31 cellular contexts compared by ENCODE assay signal in genomic region chr11:117944554-117944953, GRCh38. TPM values are rescaled to one million over a fixed set of nuclear protein-coding genes. Genes with fewer than 3 reads are reported as not detected.
DNase-seq lines count a peak whose midpoint lies in the region; ATAC-seq, FAIRE-seq and TF ChIP-seq lines count a peak whose summit lies in the region.
"Had no signal": no experiment of that assay in that cellular context is flagged by ENCODE, and none has a peak within 500 bp of the region (broad histone marks: within the 10 kb centered on the region; RNA-seq: fewer than 3 reads in every experiment).

No MANE protein-coding gene starts in this region.

- CTCF ChIA-PET in GM12878 (lab: Yijun Ruan, JAX) = interaction anchor here (1.2 to 13.1 kb wide), 16 partner anchors 8 to 142 kb away, joined by 3 to 503 read pairs (median 54); partner anchors contain the start of genes FXYD2, IL10RA and TMPRSS13
- CTCF ChIA-PET in CD8-positive, alpha-beta T cell (lab: Charles Lee) = interaction anchor here (4.1 to 14.6 kb wide), 7 partner anchors 8 to 137 kb away, joined by 35 to 403 read pairs (median 217); partner anchors contain the start of genes FXYD2, IL10RA and TMPRSS13

- H3K9me3 Mint-ChIP-seq in stimulated activated memory B cell treated with anti-CD40 and anti-IgM and Interleukin-4, amounts not matched to agents 10 μg/mL and 1 μg/mL and 100 μg/mL, for 72 hours = no peaks in the 10 kb centered on the region
- peaks cover 4% of the 10 kb centered on the region for H3K9me3 Mint-ChIP-seq in CD8-positive, alpha-beta T cell
- H3K9me3 Mint-ChIP-seq: IgD-negative memory B cell had no signal

- no peak for TF ChIP-seq EP300 in GM12878 (IDR thresholded peaks at IDR 0.05; ENCODE audit: borderline replicate concordance in 1 of 2, control insufficient read depth in 1 of 2, low read depth in 2 of 2, low read length in 2 of 2)

- H3K4me3 Mint-ChIP-seq in stimulated activated memory B cell treated with anti-CD40 and anti-IgM and Interleukin-4, amounts not matched to agents 10 μg/mL and 1 μg/mL and 100 μg/mL, for 72 hours = peak overlapping the region; percentile 3
- no peak overlapping the region for H3K4me3 Mint-ChIP-seq in CD8-positive, alpha-beta T cell
- H3K4me3 Mint-ChIP-seq: IgD-negative memory B cell had no signal

- peaks cover 5% of the 10 kb centered on the region for H3K36me3 Mint-ChIP-seq in stimulated activated memory B cell treated with anti-CD40 and anti-IgM and Interleukin-4, amounts not matched to agents 10 μg/mL and 1 μg/mL and 100 μg/mL, for 72 hours
- H3K36me3 Mint-ChIP-seq in CD8-positive, alpha-beta T cell = no peaks in the 10 kb centered on the region
- H3K36me3 Mint-ChIP-seq: IgD-negative memory B cell had no signal

- peak overlapping the region; percentile 56 for H3K27ac Mint-ChIP-seq in stimulated activated memory B cell treated with anti-CD40 and anti-IgM and Interleukin-4, amounts not matched to agents 10 μg/mL and 1 μg/mL and 100 μg/mL, for 72 hours
- no peak overlapping the region for H3K27ac Mint-ChIP-seq in CD8-positive, alpha-beta T cell

- H3K4me1 ChIP-seq in GM12878 (ENCODE audit: control insufficient read depth, insufficient read depth, low read length) = peaks cover 24% of the 10 kb centered on the region
- H3K4me1 ChIP-seq in CD8-positive, alpha-beta T cell (ENCODE audit: insufficient read depth, low read length) = peaks cover 27% of the 10 kb centered on the region

- POLR2A ChIA-PET in GM12878 (lab: Charles Lee) = interaction anchor here (0.7 to 2.2 kb wide), 9 partner anchors 8 to 130 kb away, joined by 3 to 7 read pairs (median 4); partner anchors contain the start of gene IL10RA
- POLR2A ChIA-PET in CD8-positive, alpha-beta T cell (lab: Charles Lee) = no interaction called here

- no peak for TF ChIP-seq CTCF in GM12878 (IDR thresholded peaks at IDR 0.05 in 2 of 3, conservative IDR thresholded peaks at IDR 0.05 in 1 of 3; ENCODE audit: control insufficient read depth in 2 of 3, extremely low read depth in 1 of 3, insufficient read depth in 1 of 3, low read depth in 3 of 3, low read length in 3 of 3)
- no peak for TF ChIP-seq CTCF in CD8-positive, alpha-beta T cell (IDR thresholded peaks at IDR 0.05)
- TF ChIP-seq CTCF in WERI-Rb-1 (IDR thresholded peaks at IDR 0.05; ENCODE audit: low read depth, low read length) = no peak

- peaks cover 43% of the 10 kb centered on the region for H3K4me1 Mint-ChIP-seq in stimulated activated memory B cell treated with anti-CD40 and anti-IgM and Interleukin-4, amounts not matched to agents 10 μg/mL and 1 μg/mL and 100 μg/mL, for 72 hours
- H3K4me1 Mint-ChIP-seq in CD8-positive, alpha-beta T cell (ENCODE audit: low read depth) = peaks cover 45% of the 10 kb centered on the region

- H3K27ac ChIP-seq in GM12878 (ENCODE audit: control insufficient read depth, insufficient read depth) (peak overlapping the region; percentile 73), WERI-Rb-1 (no peak overlapping the region)
- H3K27ac ChIP-seq in CD8-positive, alpha-beta T cell (ENCODE audit: low read depth, low read length) = no peak overlapping the region
- H3K27ac ChIP-seq: BLaER1, cardiac muscle cell, HL-60, VCaP had no signal

- H3K9ac ChIP-seq in GM12878 (ENCODE audit: control insufficient read depth, insufficient read depth, low read length) = no peak overlapping the region
- H3K9ac ChIP-seq: BLaER1 had no signal

- SMC1A ChIA-PET in GM12878 (lab: Charles Lee; ENCODE audit: uncharacterized antibody, unreplicated experiment) = interaction anchor here (0.7 to 14.9 kb wide), 19 partner anchors 9 to 952 kb away, joined by 3 to 295 read pairs (median 5); partner anchors contain the start of genes FXYD2 and TMPRSS13

- H2AFZ ChIP-seq in GM12878 (ENCODE audit: control insufficient read depth, low read depth, low read length) = peak overlapping the region; percentile 37

- intact Hi-C loops in GM12878 (cut with micrococcal nuclease; ENCODE audit: unreplicated experiment) = no loop called here
- intact Hi-C loops in CD8-positive, alpha-beta T cell (cut with DNase I, micrococcal nuclease) = loop anchor here in 1 of 2 experiments (5.0 to 10.0 kb wide), 2 partner anchors 52 to 520 kb away; no protein-coding TSS in a partner anchor

- H3K27me3 ChIP-seq in GM12878 (replicated peaks in 1 of 2; ENCODE audit: control insufficient read depth in 2 of 2, insufficient read depth in 2 of 2, low read length in 1 of 2) = no peaks in the 10 kb centered on the region
- no peaks in the 10 kb centered on the region for H3K27me3 ChIP-seq in CD8-positive, alpha-beta T cell (ENCODE audit: insufficient read depth, low read length)
- H3K27me3 ChIP-seq in WERI-Rb-1 (ENCODE audit: insufficient read depth, low read depth, severe bottlenecking) = no peaks in the 10 kb centered on the region
- H3K27me3 ChIP-seq: BLaER1, cardiac muscle cell had no signal

- no TSS peak for BruUV-seq in GM12878 (replicated peaks; lab: Mats Ljungman, UMichigan)

- no peak for TF ChIP-seq POLR2A in GM12878 (IDR thresholded peaks at IDR 0.05; ENCODE audit: low read depth, low read length)

- H3K36me3 ChIP-seq in GM12878 (ENCODE audit: control insufficient read depth in 2 of 2, insufficient read depth in 2 of 2, low read length in 1 of 2) = no peaks in the 10 kb centered on the region
- no peaks in the 10 kb centered on the region for H3K36me3 ChIP-seq in CD8-positive, alpha-beta T cell (ENCODE audit: insufficient read depth, low read length)
- no peaks in the 10 kb centered on the region for H3K36me3 ChIP-seq in WERI-Rb-1
- H3K36me3 ChIP-seq: BLaER1, cardiac muscle cell had no signal

- H3K4me3 ChIP-seq in GM12878 = no peak overlapping the region
- H3K4me3 ChIP-seq in CD8-positive, alpha-beta T cell (ENCODE audit: low read depth, low read length) = no peak overlapping the region
- no peak overlapping the region for H3K4me3 ChIP-seq in WERI-Rb-1 (ENCODE audit: low read depth, low read length)
- H3K4me3 ChIP-seq: BLaER1, cardiac muscle cell, smooth muscle cell had no signal

- RAD21 ChIA-PET in GM12878 (lab: Charles Lee; ENCODE audit: unreplicated experiment) = interaction anchor here (0.8 to 10.6 kb wide), 11 partner anchors 10 to 136 kb away, joined by 3 to 393 read pairs (median 55); partner anchors contain the start of genes FXYD2 and IL10RA

- peak; percentile 36 for ATAC-seq in HG02610 (IDR thresholded peaks at IDR 0.05; ENCODE audit: unreplicated experiment)
- ATAC-seq in GM12878 = peak; percentile 56
- ATAC-seq in stimulated activated memory B cell treated with anti-CD40 and anti-IgM and Interleukin-4, amounts not matched to agents 10 μg/mL and 1 μg/mL and 100 μg/mL, for 72 hours = no peak
- no peak for ATAC-seq in CD8-positive, alpha-beta T cell
- ATAC-seq in GM21717 (IDR thresholded peaks at IDR 0.05; ENCODE audit: unreplicated experiment) = no peak
- ATAC-seq: PC-3 had no signal

- in situ Hi-C loops in GM12878 (cut with MboI) = no loop called here

- WGBS in GM12878 (ENCODE audit: insufficient coverage, insufficient replicate concordance, low lambda C conversion rate, missing lambda C conversion rate) = 43% methylated on average over 5 of the region's 5 CpGs

- H3K79me2 ChIP-seq in GM12878 (ENCODE audit: control insufficient read depth, insufficient read depth, low read length) = no peaks in the 10 kb centered on the region

- peak overlapping the region; percentile 43; the same call in 1 of the 2 replicates for H3K4me2 ChIP-seq in GM12878 (ENCODE audit: control insufficient read depth, insufficient read depth)
- H3K4me2 ChIP-seq: BLaER1, smooth muscle cell had no signal

- no peaks in the 10 kb centered on the region for H3K9me3 ChIP-seq in GM12878 (replicated peaks; ENCODE audit: control insufficient read depth, insufficient read depth, low read length)
- no peaks in the 10 kb centered on the region for H3K9me3 ChIP-seq in CD8-positive, alpha-beta T cell (ENCODE audit: low read length)
- H3K9me3 ChIP-seq in WERI-Rb-1 (ENCODE audit: severe bottlenecking) = peaks cover 4% of the 10 kb centered on the region
- H3K9me3 ChIP-seq: BLaER1 had no signal

- H4K20me1 ChIP-seq in GM12878 (ENCODE audit: control insufficient read depth, insufficient read depth) = no peaks in the 10 kb centered on the region
- H4K20me1 ChIP-seq: BLaER1 had no signal

- no peak for TF ChIP-seq RAD21 in GM12878 (IDR thresholded peaks at IDR 0.05; ENCODE audit: insufficient read depth, low read depth, low read length)

- FAIRE-seq in GM12878 (lab: Jason Lieb, UNC) = no peak
- FAIRE-seq: frontal cortex, islet of Langerhans, urothelium cell line had no signal

- no peaks in the 10 kb centered on the region for H3K27me3 Mint-ChIP-seq in stimulated activated memory B cell treated with anti-CD40 and anti-IgM and Interleukin-4, amounts not matched to agents 10 μg/mL and 1 μg/mL and 100 μg/mL, for 72 hours
- no peaks in the 10 kb centered on the region for H3K27me3 Mint-ChIP-seq in CD8-positive, alpha-beta T cell (ENCODE audit: low read depth)

- DNase-seq in activated CD8-positive, alpha-beta memory T cell treated with anti-CD3 and anti-CD28 coated beads for 24 hours = peak; percentile 48
- DNase-seq in activated CD8-positive, alpha-beta memory T cell treated with anti-CD3 and anti-CD28 coated beads, Interleukin-2, amount 50 U/mL, for 4 hours = no peak
- DNase-seq in GM12878 (ENCODE audit: low read depth, low spot score) (no peak), WERI-Rb-1 (no peak)
- no peak for DNase-seq in CD8-positive, alpha-beta T cell
- DNase-seq: activated effector memory CD4-positive, alpha-beta T cell treated with anti-CD3 and anti-CD28 coated beads, Interleukin-2, amount 50 U/mL, for 16 hours; erythroblast; GOT3; hypothalamus; MM.1S; NCI-H1436 treated with DMSO at 0.1 percent for 48 hours; NCI-H748 treated with DMSO at 0.1 percent for 48 hours; nucleus accumbens; PC-3; SHP77; stimulated activated CD4-positive, alpha-beta T cell treated with anti-CD3 and anti-CD28 coated beads, Interleukin-4, amount 100 ng/mL, for 1 hour had no signal

RNA-seq across cellular contexts. Expression of gene TMPRSS13, which starts 15.4 kb away (rescaled TPM):
- total RNA-seq in GM12878 (2013; cell fraction: nucleolus; rRNA removed) = 1.6 TPM in 2 replicates
- total RNA-seq in GM12878 (2014; rRNA removed) (0.23 and 0.65 TPM in 2 replicates), GM12878 (2014; rRNA removed; fragmentation: Illumina TruSeq; extraction: Trizol) (0.18 and 0.45 TPM in 2 replicates), GM12878 (2021) (0.46 and 0.66 TPM in 2 replicates)
- polyA plus RNA-seq in GM12878 (2011; ENCODE audit: low read depth) = 0.18 TPM
- polyA plus RNA-seq in GM12878 (2011; rRNA removed) (0.49 and 0.50 TPM in 2 replicates), GM12878 (2014; fragmentation: Illumina TruSeq; extraction: Trizol) (0.22 and 0.24 TPM in 2 replicates), GM12878 (2014; fragmentation: Nextera tagmentation; extraction: Ambion mirVana) (under 1 TPM in 1 of 2 experiments, not detected in 1; 0.05 TPM), GM12878 (2014; rRNA removed) (0.29 and 0.57 TPM in 2 replicates), GM12878 (2016; fragmentation: Nextera tagmentation; extraction: Ambion mirVana) (under 1 TPM in 1 of 2 experiments, not detected in 1; 0.09 TPM)
- polyA plus RNA-seq in GM12878 (2011; cell fraction: cytosol; rRNA removed) = 0.53 and 0.61 TPM in 2 replicates
- polyA plus RNA-seq in GM12878 (2011; cell fraction: nucleus; rRNA removed) = 1.8 and 2.9 TPM in 2 replicates
- 0.35 and 0.37 TPM in 2 replicates for polyA plus RNA-seq in GM12878 (2012)
- 0.15 and 0.41 TPM in 2 replicates for polyA minus RNA-seq in GM12878 (2011; rRNA and poly(A)+ RNA removed)
- not detected in 2 replicates for polyA minus RNA-seq in GM12878 (2011; cell fraction: cytosol; rRNA and poly(A)+ RNA removed)
- 0.48 and 0.57 TPM in 2 replicates for polyA minus RNA-seq in GM12878 (2011; cell fraction: nucleus; rRNA and poly(A)+ RNA removed)
- 1 to 10 TPM; 1.7 TPM for total RNA-seq in CD8-positive, alpha-beta T cell
- total RNA-seq: A673, lung microvascular endothelial cell, renal cortical epithelial cell had no signal

RNA-seq across cellular contexts. Expression of gene IL10RA, which starts 41.6 kb away (rescaled TPM):
- total RNA-seq in GM12878 (2013; cell fraction: nucleolus; rRNA removed) = 57.8 and 59.8 TPM in 2 replicates
- total RNA-seq in GM12878 (2014; rRNA removed) (12.0 and 12.5 TPM in 2 replicates), GM12878 (2014; rRNA removed; fragmentation: Illumina TruSeq; extraction: Trizol) (6.5 and 8.8 TPM in 2 replicates), GM12878 (2021) (10.8 and 11.8 TPM in 2 replicates)
- polyA plus RNA-seq in GM12878 (2011; ENCODE audit: low read depth) = 22.6 TPM
- polyA plus RNA-seq in GM12878 (2011; rRNA removed) (29.5 and 45.9 TPM in 2 replicates), GM12878 (2014; fragmentation: Illumina TruSeq; extraction: Trizol) (5.9 and 13.7 TPM in 2 replicates), GM12878 (2014; fragmentation: Nextera tagmentation; extraction: Ambion mirVana) (1 to 10 TPM in 1 of 2 experiments, under 1 TPM in 1; 0.77 to 1.4 TPM), GM12878 (2014; rRNA removed) (11.0 and 18.7 TPM in 2 replicates), GM12878 (2016; fragmentation: Nextera tagmentation; extraction: Ambion mirVana) (1 to 10 TPM; 7.4 to 8.5 TPM)
- 38.2 and 61.8 TPM in 2 replicates for polyA plus RNA-seq in GM12878 (2011; cell fraction: cytosol; rRNA removed)
- polyA plus RNA-seq in GM12878 (2011; cell fraction: nucleus; rRNA removed) = 57.3 and 71.0 TPM in 2 replicates
- 13.8 and 14.8 TPM in 2 replicates for polyA plus RNA-seq in GM12878 (2012)
- 76.7 and 94.2 TPM in 2 replicates for polyA minus RNA-seq in GM12878 (2011; rRNA and poly(A)+ RNA removed)
- polyA minus RNA-seq in GM12878 (2011; cell fraction: cytosol; rRNA and poly(A)+ RNA removed) = 17.8 and 20.6 TPM in 2 replicates
- polyA minus RNA-seq in GM12878 (2011; cell fraction: nucleus; rRNA and poly(A)+ RNA removed) = 57.1 and 67.5 TPM in 2 replicates
- total RNA-seq in CD8-positive, alpha-beta T cell = 100 to 1,000 TPM; 295 to 299 TPM
- total RNA-seq: A673, cardiac muscle cell, lung microvascular endothelial cell, PC-3 had no signal
- polyA plus RNA-seq: cardiac muscle cell had no signal

Comparison
In these comparisons a context has a peak if more than half of its experiments do, and no peak if none do; other contexts are left out.
1. ATAC-seq: peak in HG02610 (single experiment) and GM12878 (single experiment); none in stimulated activated memory B cell treated with anti-CD40 and anti-IgM and Interleukin-4, amounts not matched to agents 10 μg/mL and 1 μg/mL and 100 μg/mL, for 72 hours (single experiment), CD8-positive, alpha-beta T cell (single experiment) and GM21717 (single experiment).
2. RNA of gene IL10RA, which starts 41.6 kb away (total RNA-seq): 295 to 299 TPM in CD8-positive, alpha-beta T cell; 6.5 to 59.8 TPM in GM12878; every median in the first group is over 4 times any median in the second.